ENCODE assay signal across 9 cellular contexts in the genomic region with DNA sequence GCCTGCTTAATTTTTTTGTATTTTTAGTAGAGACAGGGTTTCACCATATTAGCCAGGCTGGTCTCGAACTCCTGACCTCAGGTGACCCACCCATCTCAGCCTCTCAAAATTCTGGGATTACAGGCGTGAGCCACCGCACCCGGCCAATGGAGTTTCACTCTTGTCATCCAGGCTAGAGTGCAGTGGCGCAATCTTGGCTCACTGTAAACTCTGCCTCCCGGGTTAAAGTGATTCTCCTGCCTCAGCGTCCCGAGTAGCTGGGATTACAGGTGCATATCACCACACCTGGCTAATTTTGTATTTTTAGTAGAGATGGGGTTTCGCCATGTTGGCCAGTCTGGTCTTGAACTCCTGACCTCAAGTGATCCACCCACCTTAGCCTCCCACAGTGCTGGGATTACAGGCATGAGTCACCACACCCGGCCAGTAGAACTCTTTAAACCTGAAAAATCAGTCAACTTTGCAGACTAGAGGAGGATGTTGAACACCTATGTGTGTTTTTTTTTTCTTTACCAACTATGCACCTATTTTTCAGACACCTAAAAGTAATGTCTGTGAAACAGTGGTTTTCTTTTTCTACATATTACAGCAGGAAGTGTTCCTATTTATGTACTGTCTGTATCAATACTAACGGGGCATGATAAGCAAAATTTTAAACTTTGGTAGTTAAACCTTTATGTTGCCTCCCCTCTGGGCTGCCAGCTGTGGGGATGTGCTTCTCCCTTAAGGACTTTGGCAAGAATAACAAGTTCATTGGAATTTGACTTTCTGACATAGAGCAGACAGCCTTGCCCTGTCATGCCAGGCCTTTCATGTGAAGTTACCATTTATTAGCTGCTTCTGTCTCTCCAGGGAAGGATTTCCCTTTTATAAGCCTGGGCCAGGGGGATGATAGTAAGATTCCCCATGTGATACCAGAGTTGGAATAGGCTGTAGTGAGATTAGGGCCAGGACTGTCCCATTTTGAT. TPM values are rescaled to one million over a fixed set of nuclear protein-coding genes. Genes with fewer than 3 reads are reported as not detected.
DNase-seq lines count a peak whose midpoint lies in the region; ATAC-seq and TF ChIP-seq lines count a peak whose summit lies in the region.
"Had no signal": no experiment of that assay in that cellular context is flagged by ENCODE, and none has a peak within 500 bp of the region (broad histone marks: within the 10 kb centered on the region; RNA-seq: fewer than 3 reads in every experiment).

No MANE protein-coding gene starts in this region.

- H3K9me2 ChIP-seq in Loucy (replicated peaks; ENCODE audit: low read depth, low read length): no peaks in the 10 kb centered on the region

- H3F3A ChIP-seq in Loucy (ENCODE audit: low read depth): no peaks in the 10 kb centered on the region

- H3K4me2 ChIP-seq in BLaER1 treated with 17β-estradiol and CSF1 and Interleukin-3, amounts not matched to agents 10 nM and 100 nM: peak overlapping the region; percentile 43 to 84 (median 71)
- peak overlapping the region; percentile 66 for H3K4me2 ChIP-seq in Loucy (ENCODE audit: low read depth, low read length, poor library complexity, severe bottlenecking)
- no peak overlapping the region for H3K4me2 ChIP-seq in mammary epithelial cell (ENCODE audit: insufficient read depth, low read depth, low read length)

- ATAC-seq in HG02938 (IDR thresholded peaks at IDR 0.05; ENCODE audit: unreplicated experiment): no peak

- no peaks in the 10 kb centered on the region for H3K27me3 ChIP-seq in BLaER1 treated with 17β-estradiol and CSF1 and Interleukin-3, amounts not matched to agents 10 nM and 100 nM
- H3K27me3 ChIP-seq in Loucy (ENCODE audit: insufficient read depth, low read length, poor library complexity, severe bottlenecking) (no peaks in the 10 kb centered on the region), mammary epithelial cell (ENCODE audit: insufficient read depth, low read length) (no peaks in the 10 kb centered on the region)

- WGBS in mammary epithelial cell (ENCODE audit: low coverage, missing lambda C conversion rate): 46% methylated on average over 10 of the region's 11 CpGs
- 95 to 98% methylated on average over 6 to 11 of the region's 11 CpGs for WGBS in mesodermal cell (ENCODE audit: insufficient coverage in 2 of 2), 2 experiments

- peaks cover 91 to 100% (median 99%) of the 10 kb centered on the region in 11 experiments; a peak in 21 of 22 replicates for H4K20me1 ChIP-seq in BLaER1 treated with 17β-estradiol and CSF1 and Interleukin-3, amounts not matched to agents 10 nM and 100 nM
- H4K20me1 ChIP-seq in Loucy (ENCODE audit: insufficient read depth, low read length, poor library complexity, severe bottlenecking) (peaks cover 53% of the 10 kb centered on the region), mammary epithelial cell (ENCODE audit: insufficient read depth, low read length) (peaks cover 4% of the 10 kb centered on the region)

- H3K79me2 ChIP-seq in Loucy (ENCODE audit: insufficient read depth, low read length) (peaks cover 80% of the 10 kb centered on the region), mammary epithelial cell (ENCODE audit: insufficient read depth, low read length) (peaks cover 95% of the 10 kb centered on the region)

- CTCF ChIA-PET in mammary epithelial cell (lab: Charles Lee; ENCODE audit: low non-redundant PET): no interaction called here

- H3K36me3 ChIP-seq in BLaER1 treated with 17β-estradiol and CSF1 and Interleukin-3, amounts not matched to agents 10 nM and 100 nM: peaks cover 78 to 100% (median 98%) of the 10 kb centered on the region in 11 experiments
- peaks cover 22% of the 10 kb centered on the region; the same call in 1 of the 2 replicates for H3K36me3 ChIP-seq in Loucy (ENCODE audit: insufficient read depth, low read length)
- peaks cover 13% of the 10 kb centered on the region for H3K36me3 ChIP-seq in mammary epithelial cell (ENCODE audit: insufficient read depth, low read length)
- H3K36me3 ChIP-seq in mesodermal cell (ENCODE audit: control insufficient read depth, insufficient read depth, low read length): peaks cover 89% of the 10 kb centered on the region

- TSS peak; percentile 2 for BruUV-seq in mammary epithelial cell (replicated peaks; lab: Mats Ljungman, UMichigan)

- H3K27ac ChIP-seq in BLaER1 treated with 17β-estradiol and CSF1 and Interleukin-3, amounts not matched to agents 10 nM and 100 nM: peak overlapping the region in 6 of 11 experiments; percentile 1 to 65 (median 26); a peak in 7 of 22 replicates
- H3K27ac ChIP-seq in mammary epithelial cell (ENCODE audit: insufficient read depth, low read depth, low read length): no peak overlapping the region
- peak overlapping the region; percentile 20 for H3K27ac ChIP-seq in mesodermal cell (ENCODE audit: low read depth, low read length, severe bottlenecking)

- no peak for TF ChIP-seq CTCF in Loucy (conservative IDR thresholded peaks at IDR 0.05; ENCODE audit: low read length)
- TF ChIP-seq CTCF in mammary epithelial cell (conservative IDR thresholded peaks at IDR 0.05 in 1 of 2, IDR thresholded peaks at IDR 0.05 in 1 of 2; ENCODE audit: extremely low read depth in 1 of 2, insufficient read depth in 1 of 2, low read depth in 1 of 2, low read length in 2 of 2): no peak

- in situ Hi-C loops in mammary epithelial cell (cut with MboI; ENCODE audit: low sequenced_read_pairs in 2 of 2): no loop called here

- H3K9me3 ChIP-seq in BLaER1 treated with 17β-estradiol and CSF1 and Interleukin-3, amounts not matched to agents 10 nM and 100 nM (replicated peaks in 1 of 11): no peaks in the 10 kb centered on the region
- H3K9me3 ChIP-seq in Loucy (ENCODE audit: insufficient read depth, low read depth, low read length) (no peaks in the 10 kb centered on the region), mammary epithelial cell (replicated peaks; ENCODE audit: insufficient read depth, low read length) (no peaks in the 10 kb centered on the region), mesodermal cell (ENCODE audit: control insufficient read depth, low read length) (no peaks in the 10 kb centered on the region)

- DNase-seq in mammary epithelial cell: peak; percentile 42
- no peak for DNase-seq in globus pallidus (ENCODE audit: low spot score)
- no peak for DNase-seq in NCI-H2029 (lab: John Stamatoyannopoulos, UW)
- no peak for DNase-seq in NCI-H526 treated with DMSO at 0.1 percent for 48 hours (lab: John Stamatoyannopoulos, UW)
- DNase-seq: NCI-H187 treated with DMSO at 0.1 percent for 48 hours had no signal

- peaks cover 43 to 71% (median 48%) of the 10 kb centered on the region in 10 experiments for H3K4me1 ChIP-seq in BLaER1 treated with 17β-estradiol and CSF1 and Interleukin-3, amounts not matched to agents 10 nM and 100 nM
- H3K4me1 ChIP-seq in Loucy (ENCODE audit: insufficient read depth, low read length, poor library complexity, severe bottlenecking) (peaks cover 39% of the 10 kb centered on the region), mammary epithelial cell (ENCODE audit: insufficient read depth, low read length) (peaks cover 34% of the 10 kb centered on the region), mesodermal cell (ENCODE audit: control insufficient read depth, insufficient read depth, low read length, poor library complexity, severe bottlenecking) (peaks cover 22% of the 10 kb centered on the region)

- H3K9ac ChIP-seq in BLaER1 treated with 17β-estradiol and CSF1 and Interleukin-3, amounts not matched to agents 10 nM and 100 nM: peak overlapping the region in 4 of 11 experiments; percentile 17 to 49 (median 34); a peak in 4 of 22 replicates
- no peak overlapping the region for H3K9ac ChIP-seq in Loucy (ENCODE audit: low read depth, low read length, poor library complexity, severe bottlenecking)
- no peak overlapping the region for H3K9ac ChIP-seq in mammary epithelial cell (ENCODE audit: insufficient read depth, low read length)

- no peak overlapping the region; a peak in 1 of 20 replicates for H3K4me3 ChIP-seq in BLaER1 treated with 17β-estradiol and CSF1 and Interleukin-3, amounts not matched to agents 10 nM and 100 nM
- H3K4me3 ChIP-seq in Loucy (ENCODE audit: low read length, poor library complexity, severe bottlenecking) (no peak overlapping the region), mammary epithelial cell (replicated peaks in 1 of 3; ENCODE audit: insufficient read depth in 1 of 3, low read depth in 2 of 3, low read length in 3 of 3) (no peak overlapping the region), mesodermal cell (ENCODE audit: extremely low read depth, insufficient read depth, low read length, poor library complexity, severe bottlenecking) (no peak overlapping the region)

- H2AFZ ChIP-seq in Loucy (ENCODE audit: low read length) (no peak overlapping the region), mammary epithelial cell (ENCODE audit: low read depth, low read length) (no peak overlapping the region)

- dilution Hi-C loops in mammary epithelial cell (cut with HindIII; ENCODE audit: low sequenced_read_pairs): no loop called here

- intact Hi-C loops in mammary epithelial cell (cut with micrococcal nuclease): no loop called here

RNA-seq across cellular contexts. Expression of a gene that starts 8.1 kb away (rescaled TPM):
- 100 to 1,000 TPM in 1 of 2 donors, 10 to 100 TPM in 1; 84.7 to 115 TPM for total RNA-seq in mammary epithelial cell
- polyA plus RNA-seq in mammary epithelial cell: 76.6 TPM
- 76.4 TPM for polyA minus RNA-seq in mammary epithelial cell
- 71.8 TPM for polyA plus RNA-seq in mesodermal cell (2013, experiment 1 of 2)
- polyA plus RNA-seq in mesodermal cell (2013, experiment 2 of 2): 62.7 TPM

RNA-seq across cellular contexts. Expression of a gene that starts 28.0 kb away (rescaled TPM):
- total RNA-seq in mammary epithelial cell: 10 to 100 TPM; 11.3 to 17.8 TPM
- 19.4 TPM for polyA plus RNA-seq in mammary epithelial cell
- 45.2 TPM for polyA minus RNA-seq in mammary epithelial cell
- polyA plus RNA-seq in mesodermal cell (2013, experiment 1 of 2): 9.3 TPM
- polyA plus RNA-seq in mesodermal cell (2013, experiment 2 of 2): 12.5 TPM
